ENCODE assay signal across 9 cellular contexts in the genomic region with DNA sequence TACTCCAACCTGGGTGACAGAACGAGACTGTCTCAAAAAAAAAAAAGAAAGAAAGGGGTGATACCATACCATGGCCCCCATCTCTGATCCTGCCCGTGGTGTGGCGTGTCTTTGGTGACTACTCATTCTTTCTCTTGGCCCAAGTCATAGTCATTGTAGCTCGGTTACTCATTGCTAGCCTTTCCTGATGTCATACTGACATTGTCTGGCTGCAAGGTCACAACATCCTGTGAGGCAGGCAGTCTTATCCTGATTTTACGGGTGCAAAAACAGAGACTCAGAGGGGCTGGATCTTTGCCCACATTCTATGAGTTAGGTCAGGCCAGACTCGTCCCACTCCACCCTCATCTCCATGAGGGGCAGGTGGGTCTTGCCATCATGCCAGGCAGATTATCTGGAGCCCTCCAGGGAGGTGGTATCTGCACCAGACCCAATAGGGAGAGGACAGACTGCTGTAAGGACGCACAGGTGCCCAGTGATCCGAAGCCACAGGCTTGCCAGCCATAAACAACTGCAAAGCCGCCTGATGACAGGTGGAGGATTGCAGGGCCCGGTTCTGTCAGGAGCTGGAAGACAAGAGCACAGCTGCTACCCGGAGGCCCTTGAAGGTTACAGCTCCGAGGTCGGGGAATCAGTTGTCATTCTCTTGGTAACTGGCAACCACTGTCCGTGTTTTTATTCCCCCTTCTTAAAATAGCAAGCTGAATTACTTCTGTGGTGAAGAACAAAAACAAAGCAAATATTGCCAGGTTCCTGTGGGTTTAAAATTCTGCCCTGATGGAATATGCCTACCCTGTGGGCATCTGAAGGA. TPM values are rescaled to one million over a fixed set of nuclear protein-coding genes. Genes with fewer than 3 reads are reported as not detected.
DNase-seq lines count a peak whose midpoint lies in the region; ATAC-seq and TF ChIP-seq lines count a peak whose summit lies in the region.
"Had no signal": no experiment of that assay in that cellular context is flagged by ENCODE, and none has a peak within 500 bp of the region (broad histone marks: within the 10 kb centered on the region; RNA-seq: fewer than 3 reads in every experiment).

No MANE protein-coding gene starts in this region.

- peak overlapping the region; percentile 74 for H3K27ac ChIP-seq in PC-9
- no peak overlapping the region for H3K27ac ChIP-seq in duodenal mucosa (ENCODE audit: low read depth, low read length)
- H3K27ac ChIP-seq: SK-N-MC had no signal

- H3K9me3 ChIP-seq in PC-9 (ENCODE audit: insufficient read depth, low read depth), result no peaks in the 10 kb centered on the region
- H3K9me3 ChIP-seq in duodenal mucosa (ENCODE audit: control insufficient read depth in 1 of 2, low read length in 2 of 2), result peaks cover 0 to 4% of the 10 kb centered on the region in 2 donors

- H3K9me2 ChIP-seq in PC-9 (ENCODE audit: insufficient read depth), result no peaks in the 10 kb centered on the region

- peaks cover 64% of the 10 kb centered on the region for H3K4me1 ChIP-seq in PC-9 (replicated peaks; ENCODE audit: insufficient read depth)
- peaks cover 53 to 57% of the 10 kb centered on the region in 2 donors for H3K4me1 ChIP-seq in duodenal mucosa (ENCODE audit: control insufficient read depth in 1 of 2, insufficient read depth in 2 of 2, low read length in 2 of 2)

- peak overlapping the region; percentile 34 to 47 for H3K9ac ChIP-seq in duodenal mucosa (ENCODE audit: low read depth in 1 of 2, low read length in 2 of 2)

- ATAC-seq in omental fat pad (ENCODE audit: low FRiP score), result peak; percentile 35
- no peak for ATAC-seq in HG03354 (IDR thresholded peaks at IDR 0.05; ENCODE audit: poor library complexity, severe bottlenecking, unreplicated experiment)
- ATAC-seq in HG02852 (IDR thresholded peaks at IDR 0.05; ENCODE audit: unreplicated experiment), result no peak

- H3F3A ChIP-seq in PC-9 (ENCODE audit: insufficient read depth, low read depth), result peaks cover 67% of the 10 kb centered on the region

- DNase-seq in NCI-H1417 (lab: John Stamatoyannopoulos, UW), result peak; percentile 4 to 47 (median 43)
- no peak for DNase-seq in NCI-H1417 treated with DMSO at 0.1 percent for 48 hours (lab: John Stamatoyannopoulos, UW)
- DNase-seq in PC-9, result peak in 1 of 2 experiments; percentile 23
- no peak for DNase-seq in omental fat pad (ENCODE audit: low spot score)
- no peak for DNase-seq in HuH-7 (ENCODE audit: low spot score)

- H3K27me3 ChIP-seq in PC-9 (ENCODE audit: insufficient read depth, low read depth) (no peaks in the 10 kb centered on the region), duodenal mucosa (ENCODE audit: control insufficient read depth in 1 of 2, insufficient read depth in 2 of 2, low read length in 2 of 2) (no peaks in the 10 kb centered on the region)

- H3K36me3 ChIP-seq in PC-9 (ENCODE audit: low read depth) (no peaks in the 10 kb centered on the region; the same call in 1 of the 2 replicates), duodenal mucosa (ENCODE audit: control insufficient read depth in 1 of 2, insufficient read depth in 2 of 2, low read length in 2 of 2) (peaks cover 8 to 16% of the 10 kb centered on the region in 2 donors)

- H2AFZ ChIP-seq in PC-9, result no peak overlapping the region

- peak overlapping the region; percentile 57 for H3K4me2 ChIP-seq in PC-9

- CTCF ChIA-PET in PC-9 (lab: Charles Lee), result no interaction called here

- POLR2A ChIA-PET in PC-9 (lab: Charles Lee; ENCODE audit: unreplicated experiment), result interaction anchor here (2.3 kb wide), 1 partner anchor 14 kb away, joined by 8 read pairs; the partner anchor contains the start of gene TOM1

- intact Hi-C loops in PC-9 (cut with micrococcal nuclease; ENCODE audit: unreplicated experiment), result loop anchor here (5.0 kb wide), 1 partner anchor 289 kb away; no protein-coding TSS in a partner anchor

- H3K4me3 ChIP-seq in PC-9 (no peak overlapping the region), duodenal mucosa (ENCODE audit: low read depth in 1 of 2, low read length in 2 of 2) (no peak overlapping the region)
- H3K4me3 ChIP-seq: SK-N-MC had no signal

- H3K79me2 ChIP-seq in PC-9 (ENCODE audit: low read depth), result peaks cover 83% of the 10 kb centered on the region

- no peaks in the 10 kb centered on the region for H4K20me1 ChIP-seq in PC-9 (ENCODE audit: insufficient read depth)

- TF ChIP-seq CTCF in PC-9 (conservative IDR thresholded peaks at IDR 0.05), result no peak
- TF ChIP-seq CTCF in omental fat pad (IDR thresholded peaks at IDR 0.05), result no peak

- no TSS peak for BruUV-seq in PC-9 (replicated peaks; lab: Mats Ljungman, UMichigan)

RNA-seq across cellular contexts. Expression of gene TOM1, which starts 13.8 kb away (rescaled TPM):
- 43.6 and 45.1 TPM in 2 replicates for total RNA-seq in PC-9 (2021)
- total RNA-seq in omental fat pad, result 100 to 1,000 TPM in 1 of 4 donors, 10 to 100 TPM in 3; 65.6 to 109 (median 93.2) TPM

RNA-seq across cellular contexts. Expression of gene HMGXB4, which starts 56.2 kb away (rescaled TPM):
- 29.2 and 31.1 TPM in 2 replicates for total RNA-seq in PC-9 (2021)
- 10 to 100 TPM; 10.9 to 17.8 (median 12.3) TPM for total RNA-seq in omental fat pad

Comparison
In these comparisons a context has a peak if more than half of its experiments do, and no peak if none do; other contexts are left out.
1. DNase-seq: peak in NCI-H1417 (3 of 3); none in NCI-H1417 treated with DMSO at 0.1 percent for 48 hours (single experiment), omental fat pad (single experiment) and HuH-7 (single experiment).